34 cellular contexts compared by ENCODE assay signal in genomic region chr18:78785706-78786105, GRCh38.
DNase-seq lines count a peak whose midpoint lies in the region; ATAC-seq and TF ChIP-seq lines count a peak whose summit lies in the region.
"Had no signal": no experiment of that assay in that cellular context is flagged by ENCODE, and none has a peak within 500 bp of the region (broad histone marks: within the 10 kb centered on the region; RNA-seq: fewer than 3 reads in every experiment).

No MANE protein-coding gene starts in this region.

- H3K79me2 ChIP-seq in osteoblast (ENCODE audit: insufficient read depth, low read length): no peaks in the 10 kb centered on the region

- H3K4me3 Mint-ChIP-seq in CD14-positive monocyte: no peak overlapping the region
- H3K4me3 Mint-ChIP-seq: B cell; CD4-positive, alpha-beta memory T cell; CD4-positive, alpha-beta T cell; CD4-positive, CD25-positive, alpha-beta regulatory T cell; CD8-positive, alpha-beta memory T cell; CD8-positive, alpha-beta T cell had no signal

- H3K4me3 ChIP-seq in osteoblast (ENCODE audit: insufficient read depth, low read length) (no peak overlapping the region), mucosa of descending colon (no peak overlapping the region)
- H3K4me3 ChIP-seq: A549; BLaER1; BLaER1 treated with 17β-estradiol and CSF1 and Interleukin-3, amounts not matched to agents 10 nM and 100 nM had no signal

- ATAC-seq in left ventricle myocardium superior (no peak), omental fat pad (ENCODE audit: low FRiP score) (peak; percentile 80), HG03175 (IDR thresholded peaks at IDR 0.05; ENCODE audit: unreplicated experiment) (no peak), mucosa of descending colon (no peak)
- ATAC-seq: A549; CD8-positive, alpha-beta T cell had no signal

- DNase-seq in cardiac septum (ENCODE audit: low spot score): peak; percentile 39
- no peak for DNase-seq in left ventricle myocardium superior
- DNase-seq in CD14-positive monocyte (ENCODE audit: low spot score): peak; percentile 6
- no peak for DNase-seq in omental fat pad (ENCODE audit: low spot score)
- peak; percentile 5 for DNase-seq in osteoblast (ENCODE audit: insufficient read length, low spot score, missing footprints)
- DNase-seq in mucosa of descending colon: no peak
- DNase-seq in NCI-H524 (lab: John Stamatoyannopoulos, UW): no peak
- DNase-seq: 8988T; ACHN; AML-193; BE2C; C1 segment of cervical spinal cord; Caco-2; Calu3; CD4-positive, alpha-beta memory T cell; CD4-positive, alpha-beta T cell; CD4-positive, CD25-positive, alpha-beta regulatory T cell; CD8-positive, alpha-beta memory T cell; CD8-positive, alpha-beta T cell; COR-L47; DMS 273 treated with DMSO at 0.1 percent for 48 hours; DMS153; DMS53; DMS79; DMS79 treated with DMSO at 0.1 percent for 48 hours; DND-41; EL had no signal

- H3K27me3 Mint-ChIP-seq in CD14-positive monocyte (ENCODE audit: low read depth in 3 of 3): peaks cover 0 to 6% (median 0%) of the 10 kb centered on the region in 3 donors
- H3K27me3 Mint-ChIP-seq: B cell; CD4-positive, alpha-beta memory T cell; CD4-positive, CD25-positive, alpha-beta regulatory T cell had no signal

- H3K4me1 ChIP-seq in osteoblast (ENCODE audit: insufficient read depth, low read length) (no peaks in the 10 kb centered on the region), mucosa of descending colon (ENCODE audit: low read depth) (no peaks in the 10 kb centered on the region)
- H3K4me1 ChIP-seq: A549, BE2C, BLaER1, Caco-2 had no signal

- no peaks in the 10 kb centered on the region for H4K20me1 ChIP-seq in osteoblast (ENCODE audit: insufficient read depth, low read length)
- H4K20me1 ChIP-seq: BLaER1; BLaER1 treated with 17β-estradiol and CSF1 and Interleukin-3, amounts not matched to agents 10 nM and 100 nM had no signal

- no peak overlapping the region for H3K4me2 ChIP-seq in osteoblast (ENCODE audit: insufficient read depth, low read length)
- H3K4me2 ChIP-seq: A549; BLaER1; BLaER1 treated with 17β-estradiol and CSF1 and Interleukin-3, amounts not matched to agents 10 nM and 100 nM had no signal

- peaks cover 0 to 4% (median 0%) of the 10 kb centered on the region in 7 donors for H3K9me3 Mint-ChIP-seq in CD14-positive monocyte
- H3K9me3 Mint-ChIP-seq: CD4-positive, alpha-beta T cell; CD8-positive, alpha-beta T cell had no signal

- intact Hi-C loops in cardiac septum (cut with DNase I): no loop called here
- intact Hi-C loops in left ventricle myocardium superior (cut with micrococcal nuclease): no loop called here
- intact Hi-C loops in CD14-positive monocyte (cut with micrococcal nuclease): no loop called here
- intact Hi-C loops in mucosa of descending colon (cut with DNase I, micrococcal nuclease): no loop called here

- H3K36me3 ChIP-seq in osteoblast (ENCODE audit: insufficient read depth, low read length) (no peaks in the 10 kb centered on the region), mucosa of descending colon (ENCODE audit: low read depth) (no peaks in the 10 kb centered on the region)
- H3K36me3 ChIP-seq: BE2C; BLaER1; BLaER1 treated with 17β-estradiol and CSF1 and Interleukin-3, amounts not matched to agents 10 nM and 100 nM had no signal

- no peaks in the 10 kb centered on the region for H3K36me3 Mint-ChIP-seq in CD14-positive monocyte
- H3K36me3 Mint-ChIP-seq: CD4-positive, alpha-beta memory T cell; CD4-positive, CD25-positive, alpha-beta regulatory T cell; CD8-positive, alpha-beta memory T cell; CD8-positive, alpha-beta T cell had no signal

- no peaks in the 10 kb centered on the region for H3K4me1 Mint-ChIP-seq in CD14-positive monocyte
- H3K4me1 Mint-ChIP-seq: B cell; CD4-positive, alpha-beta memory T cell; CD4-positive, CD25-positive, alpha-beta regulatory T cell; CD8-positive, alpha-beta memory T cell had no signal

- TF ChIP-seq CTCF in CD14-positive monocyte (IDR thresholded peaks at IDR 0.05) (no peak), omental fat pad (IDR thresholded peaks at IDR 0.05) (no peak), osteoblast (IDR thresholded peaks at IDR 0.05; ENCODE audit: extremely low read depth, low read depth, low read length) (no peak), mucosa of descending colon (IDR thresholded peaks at IDR 0.05) (no peak)

- no peak overlapping the region for H3K27ac ChIP-seq in osteoblast (ENCODE audit: low read depth, low read length)
- H3K27ac ChIP-seq: 22Rv1; A549; BLaER1; BLaER1 treated with 17β-estradiol and CSF1 and Interleukin-3, amounts not matched to agents 10 nM and 100 nM; C4-2B had no signal

- no peaks in the 10 kb centered on the region for H3K27me3 ChIP-seq in osteoblast (ENCODE audit: insufficient read depth, low read length)
- H3K27me3 ChIP-seq: BE2C; BLaER1; BLaER1 treated with 17β-estradiol and CSF1 and Interleukin-3, amounts not matched to agents 10 nM and 100 nM had no signal

- no peak overlapping the region for H3K27ac Mint-ChIP-seq in CD14-positive monocyte
- H3K27ac Mint-ChIP-seq: B cell; CD4-positive, alpha-beta memory T cell; CD4-positive, alpha-beta T cell; CD4-positive, CD25-positive, alpha-beta regulatory T cell; CD8-positive, alpha-beta memory T cell; CD8-positive, alpha-beta T cell had no signal

- H3K9me3 ChIP-seq in osteoblast (ENCODE audit: low read depth, low read length) (no peaks in the 10 kb centered on the region), mucosa of descending colon (no peaks in the 10 kb centered on the region)
- H3K9me3 ChIP-seq: A549; BE2C; BLaER1; BLaER1 treated with 17β-estradiol and CSF1 and Interleukin-3, amounts not matched to agents 10 nM and 100 nM; Caco-2 had no signal

- H2AFZ ChIP-seq in osteoblast (ENCODE audit: low read length): no peak overlapping the region

Comparison
In these comparisons a context has a peak if more than half of its experiments do, and no peak if none do; other contexts are left out.
1. DNase-seq: peak in cardiac septum (single experiment), CD14-positive monocyte (single experiment) and osteoblast (single experiment); none in left ventricle myocardium superior (single experiment), omental fat pad (single experiment), mucosa of descending colon (0 of 3) and NCI-H524 (0 of 2).